1 cellular context compared by ENCODE assay signal in genomic region chr11:75304941-75305340, GRCh38.
TF ChIP-seq lines count a peak whose summit lies in the region.

No MANE protein-coding gene starts in this region.

TF ChIP-seq in K562, 482 proteins besides CTCF, POLR2A, EP300 and RAD21:
- peak; percentile 35; the same call in 1 of the 2 replicates for TF ChIP-seq ZNF121 (CRISPR knock-in tag; conservative IDR thresholded peaks at IDR 0.05)
